ENCODE assay signal across 8 cellular contexts in the genomic region with DNA sequence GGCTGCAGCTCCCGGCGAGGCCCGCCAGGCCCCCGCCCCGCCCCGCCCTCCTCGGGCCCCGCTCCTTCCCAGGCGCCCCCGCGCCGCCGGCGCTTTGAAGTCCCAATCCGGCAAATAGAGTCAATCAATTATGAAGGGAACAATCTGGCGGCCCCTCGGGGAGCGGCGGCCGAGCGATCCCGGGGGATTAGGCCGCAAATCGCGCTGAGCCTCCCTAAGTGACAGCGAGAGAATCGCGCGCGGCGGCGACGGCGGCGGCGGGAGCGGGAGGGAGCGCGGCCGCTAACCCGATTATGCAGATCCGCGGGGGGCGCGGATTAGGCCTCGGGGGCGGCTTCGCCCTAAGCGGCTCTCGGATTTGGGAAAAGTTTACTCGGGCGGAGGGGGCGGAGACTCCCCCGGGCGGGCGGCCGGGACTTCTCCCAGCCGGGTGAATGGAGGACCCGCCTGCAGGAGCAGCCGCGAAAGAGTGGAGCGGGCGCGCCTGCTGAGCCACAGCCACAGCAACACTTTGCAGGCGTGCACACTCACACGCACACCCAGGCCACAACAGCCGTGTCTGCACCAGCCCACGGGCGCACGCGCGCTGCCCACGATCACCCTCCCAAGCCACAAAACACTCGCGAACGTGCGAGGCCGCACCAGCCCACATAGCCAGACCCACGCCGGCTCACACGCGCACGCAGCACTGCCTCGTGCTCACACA. TPM values are rescaled to one million over a fixed set of nuclear protein-coding genes. Genes with fewer than 3 reads are reported as not detected.
DNase-seq lines count a peak whose midpoint lies in the region; ATAC-seq and TF ChIP-seq lines count a peak whose summit lies in the region.

No MANE protein-coding gene starts in this region.

- no peaks in the 10 kb centered on the region for H3K9me3 Mint-ChIP-seq in effector memory CD8-positive, alpha-beta T cell

- peaks cover 77 to 85% of the 10 kb centered on the region in 2 donors for H3K27me3 Mint-ChIP-seq in effector memory CD8-positive, alpha-beta T cell

- ATAC-seq in effector memory CD8-positive, alpha-beta T cell (replicated peaks): peak; percentile 59
- no peak for ATAC-seq in GM21423 (IDR thresholded peaks at IDR 0.05; ENCODE audit: unreplicated experiment)

- H3K4me3 ChIP-seq in Peyer's patch (peak overlapping the region; percentile 32 to 72 (median 61)), muscle layer of duodenum (ENCODE audit: low read depth in 1 of 2, low read length in 2 of 2) (peak overlapping the region; percentile 39 to 77)

- H3K36me3 ChIP-seq in Peyer's patch (no peaks in the 10 kb centered on the region), muscle layer of duodenum (ENCODE audit: control insufficient read depth in 1 of 2, insufficient read depth in 2 of 2, low read length in 2 of 2) (no peaks in the 10 kb centered on the region)

- no peaks in the 10 kb centered on the region for H3K36me3 Mint-ChIP-seq in effector memory CD8-positive, alpha-beta T cell (ENCODE audit: insufficient read depth)

- TF ChIP-seq CTCF in Peyer's patch (IDR thresholded peaks at IDR 0.05): no peak

- H3K9me3 ChIP-seq in Peyer's patch (no peaks in the 10 kb centered on the region), muscle layer of duodenum (ENCODE audit: control insufficient read depth in 1 of 2, low read length in 2 of 2) (no peaks in the 10 kb centered on the region)

- H3K27ac ChIP-seq in Peyer's patch: peak overlapping the region in 1 of 4 donors; percentile 10
- no peak overlapping the region for H3K27ac ChIP-seq in muscle layer of duodenum (ENCODE audit: low read length)

- no peak overlapping the region for H3K27ac Mint-ChIP-seq in effector memory CD8-positive, alpha-beta T cell

- H3K4me1 ChIP-seq in Peyer's patch (peaks cover 0 to 14% (median 6%) of the 10 kb centered on the region in 4 donors), muscle layer of duodenum (ENCODE audit: control insufficient read depth in 1 of 2, insufficient read depth in 2 of 2, low read length in 2 of 2) (peaks cover 0 to 5% of the 10 kb centered on the region in 2 donors)

- peak; percentile 81 for DNase-seq in DMS 273 (lab: John Stamatoyannopoulos, UW; ENCODE audit: unreplicated experiment)
- DNase-seq in DMS 273 treated with DMSO at 0.1 percent for 48 hours (lab: John Stamatoyannopoulos, UW): no peak
- no peak for DNase-seq in Peyer's patch
- DNase-seq in effector memory CD8-positive, alpha-beta T cell: no peak
- DNase-seq in RKO (ENCODE audit: low spot score): no peak
- DNase-seq in SIG-M5 treated with dmso at 0.1 percent for 504 hours (lab: John Stamatoyannopoulos, UW; ENCODE audit: unreplicated experiment): no peak

- H3K4me1 Mint-ChIP-seq in effector memory CD8-positive, alpha-beta T cell (ENCODE audit: low read depth in 2 of 2): peaks cover 0 to 6% of the 10 kb centered on the region in 2 donors

- peaks cover 0 to 9% of the 10 kb centered on the region in 2 donors for H3K27me3 ChIP-seq in Peyer's patch
- peaks cover 8% of the 10 kb centered on the region for H3K27me3 ChIP-seq in muscle layer of duodenum (ENCODE audit: low read depth, low read length)

- TF ChIP-seq POLR2A in Peyer's patch (IDR thresholded peaks at IDR 0.05): no peak

- H3K4me3 Mint-ChIP-seq in effector memory CD8-positive, alpha-beta T cell: peak overlapping the region; percentile 62 to 64

RNA-seq across cellular contexts. Expression of gene DMBX1, which starts 23.0 kb away (rescaled TPM):
- total RNA-seq in Peyer's patch: not detected
